In the genomic region with DNA sequence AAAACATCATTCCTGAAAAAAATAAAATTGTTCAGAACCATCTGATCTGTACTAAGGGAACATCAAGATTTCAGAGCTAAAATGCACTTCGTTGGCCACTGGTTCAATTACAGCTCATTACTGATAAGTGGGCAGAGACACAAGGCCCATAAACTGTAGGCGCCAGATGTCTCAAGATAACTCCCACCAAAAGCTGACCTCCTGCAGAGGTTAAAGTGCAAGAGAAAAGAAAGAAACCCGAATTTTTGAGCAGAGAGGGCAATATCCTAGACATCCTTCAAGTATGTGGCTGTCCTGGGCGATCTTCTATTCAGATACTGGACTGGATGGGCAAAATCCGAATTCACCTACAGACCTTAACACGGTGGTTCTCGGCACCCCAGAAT, we compare ENCODE assay signal across 2 cellular contexts.
TF ChIP-seq lines count a peak whose summit lies in the region.

No MANE protein-coding gene starts in this region.

TF ChIP-seq in liver, 16 proteins besides CTCF, POLR2A, EP300 and RAD21 (continued from another document):
- TF ChIP-seq GABPA (IDR thresholded peaks at IDR 0.05 in 1 of 2, conservative IDR thresholded peaks at IDR 0.05 in 1 of 2) (no peak), JUND (IDR thresholded peaks at IDR 0.05) (no peak), HNF4A (conservative IDR thresholded peaks at IDR 0.05) (no peak)

TF ChIP-seq in HEK293T, 16 proteins besides CTCF, POLR2A, EP300 and RAD21 (continued from another document):
- TF ChIP-seq, protein P1, sequence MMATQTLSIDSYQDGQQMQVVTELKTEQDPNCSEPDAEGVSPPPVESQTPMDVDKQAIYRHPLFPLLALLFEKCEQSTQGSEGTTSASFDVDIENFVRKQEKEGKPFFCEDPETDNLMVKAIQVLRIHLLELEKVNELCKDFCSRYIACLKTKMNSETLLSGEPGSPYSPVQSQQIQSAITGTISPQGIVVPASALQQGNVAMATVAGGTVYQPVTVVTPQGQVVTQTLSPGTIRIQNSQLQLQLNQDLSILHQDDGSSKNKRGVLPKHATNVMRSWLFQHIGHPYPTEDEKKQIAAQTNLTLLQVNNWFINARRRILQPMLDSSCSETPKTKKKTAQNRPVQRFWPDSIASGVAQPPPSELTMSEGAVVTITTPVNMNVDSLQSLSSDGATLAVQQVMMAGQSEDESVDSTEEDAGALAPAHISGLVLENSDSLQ (IDR thresholded peaks at IDR 0.05): no peak
- TF ChIP-seq L3MBTL2 (conservative IDR thresholded peaks at IDR 0.05): no peak; the same call in 1 of the 2 replicates
TF ChIP-seq in HEK293T: peak in this region for 0.
